In the genomic region with DNA sequence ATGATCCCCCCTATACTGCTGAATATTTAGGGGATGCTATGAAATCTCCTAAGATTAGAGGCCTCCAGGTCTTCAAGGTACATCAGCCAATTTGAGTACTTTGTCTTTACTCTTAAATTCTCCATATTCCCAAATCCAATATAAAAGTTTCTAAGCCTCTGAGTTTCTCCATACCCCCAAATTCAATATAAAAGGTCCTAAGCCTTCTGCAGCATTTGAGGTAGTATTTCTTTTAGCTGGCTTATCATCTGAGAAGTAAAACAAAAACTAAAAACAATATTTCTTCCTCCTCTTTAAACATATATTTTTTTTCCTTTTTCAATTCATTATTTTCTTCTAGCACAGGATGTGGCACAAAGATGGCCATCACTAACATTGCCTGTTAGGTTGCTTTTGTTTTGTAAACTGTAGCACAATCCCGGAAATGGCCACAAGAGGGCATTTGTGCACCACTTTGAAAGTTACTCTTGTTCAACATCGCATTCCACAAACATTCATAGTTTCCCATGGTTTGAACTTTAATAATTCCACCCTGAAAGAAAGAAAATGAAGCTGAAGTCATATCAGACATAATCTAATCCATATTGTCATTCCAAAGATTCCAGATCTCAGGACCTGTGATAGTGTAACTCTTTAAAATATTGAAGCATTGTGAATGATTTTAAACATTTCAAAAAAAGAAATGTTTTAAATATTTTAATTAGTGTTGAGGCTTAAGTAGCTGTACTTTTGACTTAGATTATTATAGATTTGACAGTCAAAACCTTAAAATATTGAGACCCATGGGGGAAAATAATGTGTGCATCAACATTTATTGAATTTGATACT, we compare ENCODE assay signal across 9 cellular contexts. TPM values are rescaled to one million over a fixed set of nuclear protein-coding genes. Genes with fewer than 3 reads are reported as not detected.
DNase-seq lines count a peak whose midpoint lies in the region; ATAC-seq and TF ChIP-seq lines count a peak whose summit lies in the region.
"Had no signal": no experiment of that assay in that cellular context is flagged by ENCODE, and none has a peak within 500 bp of the region (broad histone marks: within the 10 kb centered on the region; RNA-seq: fewer than 3 reads in every experiment).

No MANE protein-coding gene starts in this region.

- WGBS in heart left ventricle, 4 donors: 0 to 4% (median 1%) methylated on average over 2 of the region's 2 CpGs

- peak; percentile 92 for ATAC-seq in GM18861 (IDR thresholded peaks at IDR 0.05; ENCODE audit: unreplicated experiment)
- peak; percentile 86 for ATAC-seq in HG03103 (IDR thresholded peaks at IDR 0.05; ENCODE audit: low read depth, unreplicated experiment)
- ATAC-seq in heart left ventricle: peak in 2 of 4 donors; percentile 53 to 54

- intact Hi-C loops in heart left ventricle (cut with DNase I): loop anchor here (2.0 to 10.0 kb wide), 4 partner anchors 29 to 257 kb away; no protein-coding TSS in a partner anchor

- peak; percentile 69 to 86 (median 78) for TF ChIP-seq CTCF in heart left ventricle (IDR thresholded peaks at IDR 0.05)

- H3K36me3 ChIP-seq in heart left ventricle: no peaks in the 10 kb centered on the region

- no peak overlapping the region for H3K27ac Mint-ChIP-seq in activated naive CD4-positive, alpha-beta T cell treated with anti-CD3 and anti-CD28 coated beads, Interleukin-2, amount 10 ng/mL, durations not matched to agents 7 days and 5 days
- H3K27ac Mint-ChIP-seq: dendritic cell treated with granulocyte-macrophage colony-stimulating factor and Interleukin-4, amounts not matched to agents 40 ng/mL and 50 ng/mL, for 4 days had no signal

- CTCF ChIA-PET in activated naive CD4-positive, alpha-beta T cell treated with anti-CD3 and anti-CD28 coated beads, Interleukin-2, amount 10 ng/mL, durations not matched to agents 7 days and 5 days (lab: Charles Lee): interaction anchor here (1.8 kb wide), 1 partner anchor 14 kb away, joined by 5 read pairs; no protein-coding TSS in a partner anchor

- DNase-seq in COLO829 (ENCODE audit: low spot score): peak; percentile 50
- DNase-seq in NCI-H748 treated with DMSO at 0.1 percent for 48 hours (lab: John Stamatoyannopoulos, UW): peak; percentile 20
- DNase-seq in activated naive CD4-positive, alpha-beta T cell treated with anti-CD3 and anti-CD28 coated beads, Interleukin-2, amount 10 ng/mL, durations not matched to agents 7 days and 5 days: peak; percentile 60
- DNase-seq in heart left ventricle: peak in 4 of 5 donors; percentile 32 to 40 (median 32)
- peak; percentile 20 for DNase-seq in putamen (ENCODE audit: low spot score)
- no peak for DNase-seq in SHP77 treated with DMSO at 0.1 percent for 48 hours (lab: John Stamatoyannopoulos, UW)

- peaks cover 0 to 3% (median 0%) of the 10 kb centered on the region in 12 donors for H3K4me1 ChIP-seq in heart left ventricle

- no peak for TF ChIP-seq POLR2A in heart left ventricle (IDR thresholded peaks at IDR 0.05)

- H3K36me3 Mint-ChIP-seq in activated naive CD4-positive, alpha-beta T cell treated with anti-CD3 and anti-CD28 coated beads, Interleukin-2, amount 10 ng/mL, durations not matched to agents 7 days and 5 days: no peaks in the 10 kb centered on the region

- H3K27me3 Mint-ChIP-seq in activated naive CD4-positive, alpha-beta T cell treated with anti-CD3 and anti-CD28 coated beads, Interleukin-2, amount 10 ng/mL, durations not matched to agents 7 days and 5 days: no peaks in the 10 kb centered on the region
- H3K27me3 Mint-ChIP-seq: dendritic cell treated with granulocyte-macrophage colony-stimulating factor and Interleukin-4, amounts not matched to agents 40 ng/mL and 50 ng/mL, for 4 days had no signal

- no peaks in the 10 kb centered on the region for H3K9me3 ChIP-seq in heart left ventricle

- no peak overlapping the region for H3K4me3 Mint-ChIP-seq in activated naive CD4-positive, alpha-beta T cell treated with anti-CD3 and anti-CD28 coated beads, Interleukin-2, amount 10 ng/mL, durations not matched to agents 7 days and 5 days
- H3K4me3 Mint-ChIP-seq: dendritic cell treated with granulocyte-macrophage colony-stimulating factor and Interleukin-4, amounts not matched to agents 40 ng/mL and 50 ng/mL, for 4 days had no signal

- H3K4me1 Mint-ChIP-seq in activated naive CD4-positive, alpha-beta T cell treated with anti-CD3 and anti-CD28 coated beads, Interleukin-2, amount 10 ng/mL, durations not matched to agents 7 days and 5 days: no peaks in the 10 kb centered on the region

- no peak overlapping the region for H3K4me3 ChIP-seq in heart left ventricle

- H3K27me3 ChIP-seq in heart left ventricle: no peaks in the 10 kb centered on the region

- H3K27ac ChIP-seq in heart left ventricle: no peak overlapping the region

- H3K9me3 Mint-ChIP-seq in activated naive CD4-positive, alpha-beta T cell treated with anti-CD3 and anti-CD28 coated beads, Interleukin-2, amount 10 ng/mL, durations not matched to agents 7 days and 5 days: no peaks in the 10 kb centered on the region
- H3K9me3 Mint-ChIP-seq: dendritic cell treated with granulocyte-macrophage colony-stimulating factor and Interleukin-4, amounts not matched to agents 40 ng/mL and 50 ng/mL, for 4 days had no signal

RNA-seq across cellular contexts. Expression of a gene that starts 21.0 kb away (rescaled TPM):
- total RNA-seq in heart left ventricle: not detected
- polyA plus RNA-seq in heart left ventricle: under 1 TPM in 1 of 2 donors, not detected in 1; 0.30 TPM

RNA-seq across cellular contexts. Expression of a gene that starts 26.0 kb away (rescaled TPM):
- total RNA-seq in heart left ventricle: 10 to 100 TPM in 1 of 9 donors, 1 to 10 TPM in 3, under 1 TPM in 2, not detected in 3; 0.58 to 32.4 (median 3.5) TPM
- 10 to 100 TPM in 1 of 2 donors, under 1 TPM in 1; 0.50 to 29.0 TPM for polyA plus RNA-seq in heart left ventricle

RNA-seq across cellular contexts. Expression of a gene that starts 48.8 kb away (rescaled TPM):
- total RNA-seq in heart left ventricle: 10 to 100 TPM in 1 of 9 donors, 1 to 10 TPM in 7, not detected in 1; 3.8 to 14.1 (median 6.1) TPM
- polyA plus RNA-seq in heart left ventricle: 10 to 100 TPM in 1 of 2 donors, 1 to 10 TPM in 1; 7.9 to 28.6 TPM
